Comparison of ENCODE assay signal across 15 cellular contexts in the genomic region with DNA sequence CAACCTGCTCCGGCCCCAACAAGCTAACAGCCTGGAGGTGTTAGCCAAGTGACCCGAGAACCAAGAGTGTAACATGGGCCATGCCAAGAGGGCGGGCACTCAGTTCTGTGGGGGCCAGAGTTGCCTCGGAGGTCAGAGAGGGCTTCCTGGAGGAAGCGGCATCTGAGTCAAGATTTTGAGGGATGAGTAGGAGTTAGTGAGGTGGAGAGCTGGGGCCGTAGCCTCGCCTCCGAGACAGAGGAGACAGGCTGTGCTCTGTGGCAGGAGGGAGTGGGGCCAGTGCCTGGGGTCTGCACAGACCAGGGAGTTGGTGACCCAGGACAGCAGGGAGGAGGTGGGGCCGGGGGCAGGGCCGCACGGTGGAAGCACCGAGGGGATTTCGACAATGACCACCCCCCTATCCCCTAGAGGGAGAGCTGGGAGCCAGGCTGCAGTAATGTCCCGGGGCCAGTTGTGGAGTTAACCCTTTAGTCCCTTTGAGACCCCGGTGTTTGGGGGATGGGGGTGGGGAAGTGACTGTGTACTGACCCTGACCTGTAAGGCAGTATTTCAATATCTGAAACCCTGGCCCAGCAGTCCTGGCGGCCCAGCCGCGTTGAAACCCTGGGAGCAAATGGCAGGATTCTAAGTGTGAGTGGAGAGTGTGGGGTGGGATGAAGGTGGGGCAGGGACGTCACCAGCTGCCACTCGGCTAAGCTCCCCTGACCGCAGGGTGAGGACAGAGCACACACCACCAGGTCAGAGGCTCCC.
DNase-seq lines count a peak whose midpoint lies in the region; ATAC-seq and TF ChIP-seq lines count a peak whose summit lies in the region.
"Had no signal": no experiment of that assay in that cellular context is flagged by ENCODE, and none has a peak within 500 bp of the region (broad histone marks: within the 10 kb centered on the region; RNA-seq: fewer than 3 reads in every experiment).

No MANE protein-coding gene starts in this region.

- intact Hi-C loops in lower lobe of right lung (cut with DNase I) = no loop called here
- intact Hi-C loops in transverse colon (cut with DNase I; ENCODE audit: low total_unique reads) = no loop called here

- no peak for DNase-seq in HFFc6
- DNase-seq in amniotic epithelial cell (ENCODE audit: low read depth) = peak; percentile 36
- no peak for DNase-seq in lower lobe of right lung
- DNase-seq in suprapubic skin (ENCODE audit: low spot score in 2 of 2) = peak; percentile 45 to 79
- DNase-seq in DMS114 treated with DMSO at 0.1 percent for 48 hours (lab: John Stamatoyannopoulos, UW; ENCODE audit: unreplicated experiment) = no peak
- no peak for DNase-seq in transverse colon
- no peak for DNase-seq in stimulated activated CD4-positive, alpha-beta T cell treated with anti-CD3 and anti-CD28 coated beads, Interleukin-2, amount 100 ng/mL, for 48 hours
- no peak for DNase-seq in NCI-H2196 treated with DMSO at 0.1 percent for 48 hours (lab: John Stamatoyannopoulos, UW; ENCODE audit: unreplicated experiment)
- DNase-seq: activated CD4-positive, alpha-beta memory T cell treated with anti-CD3 and anti-CD28 coated beads for 36 hours; activated naive CD8-positive, alpha-beta T cell treated with anti-CD3 and anti-CD28 coated beads, Interleukin-2, amount 50 U/mL, for 24 hours; effector CD4-positive, alpha-beta T cell; hippocampal formation; NCI-H1092 treated with DMSO at 0.1 percent for 48 hours had no signal

- WGBS in suprapubic skin = 52% methylated on average over 14 of the region's 21 CpGs
- 40 to 57% methylated on average over 1 to 21 of the region's 21 CpGs for WGBS in transverse colon (ENCODE audit: low coverage in 1 of 2), 2 donors

- no peaks in the 10 kb centered on the region for H3K36me3 ChIP-seq in lower lobe of right lung
- no peaks in the 10 kb centered on the region for H3K36me3 ChIP-seq in suprapubic skin
- no peaks in the 10 kb centered on the region for H3K36me3 ChIP-seq in transverse colon

- TF ChIP-seq CTCF in HFFc6 (IDR thresholded peaks at IDR 0.05) (no peak), lower lobe of right lung (IDR thresholded peaks at IDR 0.05) (no peak), suprapubic skin (IDR thresholded peaks at IDR 0.05) (no peak), transverse colon (IDR thresholded peaks at IDR 0.05) (no peak)

- H3K4me3 Mint-ChIP-seq in HFFc6 = peak overlapping the region; percentile 60; the same call in 1 of the 2 replicates
- H3K4me3 Mint-ChIP-seq: activated CD4-positive, alpha-beta memory T cell treated with anti-CD3 and anti-CD28 coated beads for 36 hours; activated naive CD8-positive, alpha-beta T cell treated with anti-CD3 and anti-CD28 coated beads, Interleukin-2, amount 50 U/mL, for 24 hours; central memory CD8-positive, alpha-beta T cell had no signal

- H3K4me1 ChIP-seq in lower lobe of right lung (peaks cover 6% of the 10 kb centered on the region), suprapubic skin (peaks cover 15% of the 10 kb centered on the region), transverse colon (peaks cover 0 to 5% (median 0%) of the 10 kb centered on the region in 4 donors)

- H3K36me3 Mint-ChIP-seq in HFFc6 (ENCODE audit: low read depth) = no peaks in the 10 kb centered on the region
- H3K36me3 Mint-ChIP-seq: activated CD4-positive, alpha-beta memory T cell treated with anti-CD3 and anti-CD28 coated beads for 36 hours had no signal

- H3K4me3 ChIP-seq in lower lobe of right lung = no peak overlapping the region
- no peak overlapping the region for H3K4me3 ChIP-seq in suprapubic skin
- H3K4me3 ChIP-seq in transverse colon = no peak overlapping the region

- H3K27me3 ChIP-seq in lower lobe of right lung (ENCODE audit: low read depth) = peaks cover 7% of the 10 kb centered on the region
- peaks cover 19% of the 10 kb centered on the region for H3K27me3 ChIP-seq in suprapubic skin
- H3K27me3 ChIP-seq in transverse colon = no peaks in the 10 kb centered on the region

- H3K27ac Mint-ChIP-seq in HFFc6 = peak overlapping the region; percentile 79
- H3K27ac Mint-ChIP-seq: activated CD4-positive, alpha-beta memory T cell treated with anti-CD3 and anti-CD28 coated beads for 36 hours; activated naive CD8-positive, alpha-beta T cell treated with anti-CD3 and anti-CD28 coated beads, Interleukin-2, amount 50 U/mL, for 24 hours had no signal

- no peaks in the 10 kb centered on the region for H3K27me3 Mint-ChIP-seq in HFFc6 (ENCODE audit: insufficient read depth)
- H3K27me3 Mint-ChIP-seq: activated naive CD8-positive, alpha-beta T cell treated with anti-CD3 and anti-CD28 coated beads, Interleukin-2, amount 50 U/mL, for 24 hours had no signal

- ATAC-seq in lower lobe of right lung = peak in 1 of 2 donors; percentile 13
- ATAC-seq: activated naive CD8-positive, alpha-beta T cell treated with anti-CD3 and anti-CD28 coated beads, Interleukin-2, amount 50 U/mL, for 24 hours; Panc1 had no signal

- H3K9me3 Mint-ChIP-seq in HFFc6 = no peaks in the 10 kb centered on the region
- H3K9me3 Mint-ChIP-seq: activated CD4-positive, alpha-beta memory T cell treated with anti-CD3 and anti-CD28 coated beads for 36 hours; activated naive CD8-positive, alpha-beta T cell treated with anti-CD3 and anti-CD28 coated beads, Interleukin-2, amount 50 U/mL, for 24 hours; central memory CD8-positive, alpha-beta T cell had no signal

- H3K4me1 Mint-ChIP-seq in HFFc6 (ENCODE audit: low read depth) = peaks cover 64% of the 10 kb centered on the region
- H3K4me1 Mint-ChIP-seq: activated naive CD8-positive, alpha-beta T cell treated with anti-CD3 and anti-CD28 coated beads, Interleukin-2, amount 50 U/mL, for 24 hours; central memory CD8-positive, alpha-beta T cell had no signal

- H3K27ac ChIP-seq in lower lobe of right lung = peak overlapping the region; percentile 36
- no peak overlapping the region for H3K27ac ChIP-seq in suprapubic skin
- peak overlapping the region in 2 of 4 donors; percentile 10 to 30 for H3K27ac ChIP-seq in transverse colon

- in situ Hi-C loops in transverse colon (cut with MboI; ENCODE audit: low pct_ligation_motif_present in 1 of 4, low pct_unique_long_range_greater_than_20kb in 1 of 4, low sequenced_read_pairs in 3 of 4) = no loop called here

- H3K9me3 ChIP-seq in lower lobe of right lung (no peaks in the 10 kb centered on the region), suprapubic skin (no peaks in the 10 kb centered on the region), transverse colon (no peaks in the 10 kb centered on the region)

- TF ChIP-seq EP300 in suprapubic skin (IDR thresholded peaks at IDR 0.05) (no peak), transverse colon (IDR thresholded peaks at IDR 0.05; ENCODE audit: low read depth) (no peak)

- no peak for TF ChIP-seq POLR2A in suprapubic skin (IDR thresholded peaks at IDR 0.05)
- TF ChIP-seq POLR2A in transverse colon (IDR thresholded peaks at IDR 0.05) = no peak

Comparison
In these comparisons a context has a peak if more than half of its experiments do, and no peak if none do; other contexts are left out.
1. DNase-seq: peak in amniotic epithelial cell (single experiment) and suprapubic skin (2 of 2); none in HFFc6 (single experiment), lower lobe of right lung (single experiment), DMS114 treated with DMSO at 0.1 percent for 48 hours (single experiment), transverse colon (single experiment), stimulated activated CD4-positive, alpha-beta T cell treated with anti-CD3 and anti-CD28 coated beads, Interleukin-2, amount 100 ng/mL, for 48 hours (0 of 2) and NCI-H2196 treated with DMSO at 0.1 percent for 48 hours (single experiment).